ENCODE assay signal across 15 cellular contexts in the genomic region with DNA sequence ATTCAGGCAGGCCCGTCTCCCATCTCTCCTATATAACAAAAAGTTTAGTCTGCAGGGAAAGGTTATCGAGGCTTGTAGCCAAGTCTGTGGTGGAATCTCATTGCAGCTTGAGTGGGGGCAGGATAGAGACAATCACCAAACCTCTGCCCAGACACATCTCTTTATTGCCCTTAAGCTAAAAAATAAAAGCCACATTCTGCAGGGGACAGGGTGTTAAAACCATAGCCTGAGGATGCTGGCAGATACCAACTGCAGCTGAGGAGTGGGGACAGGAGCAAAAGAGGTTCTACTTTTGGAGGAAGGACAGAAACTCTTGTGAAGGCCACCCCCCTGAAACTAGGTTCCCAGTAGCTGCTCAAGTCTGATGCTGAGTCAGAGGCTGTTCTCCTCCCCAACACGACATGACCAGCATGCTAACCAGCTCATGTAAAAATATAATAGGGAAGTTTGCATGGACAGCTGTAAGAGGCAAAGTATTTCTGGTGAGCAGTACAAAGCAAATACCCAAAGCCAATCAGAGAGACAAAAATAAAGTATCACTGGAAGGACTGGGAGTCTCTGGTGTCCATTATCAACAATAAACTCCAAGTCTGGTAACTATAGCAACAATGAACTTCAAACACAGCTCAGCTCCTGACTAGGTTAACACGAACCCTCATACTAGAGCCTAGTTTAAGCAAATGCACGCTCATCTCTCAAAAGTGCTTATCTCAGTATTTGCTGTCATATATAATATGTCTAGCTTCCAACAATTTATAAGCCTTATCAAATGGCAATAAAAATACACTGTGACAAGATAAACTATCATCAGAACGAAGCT.
DNase-seq lines count a peak whose midpoint lies in the region; ATAC-seq, FAIRE-seq and TF ChIP-seq lines count a peak whose summit lies in the region.
"Had no signal": no experiment of that assay in that cellular context is flagged by ENCODE, and none has a peak within 500 bp of the region (broad histone marks: within the 10 kb centered on the region; RNA-seq: fewer than 3 reads in every experiment).

No MANE protein-coding gene starts in this region.

- no peak overlapping the region for H2AFZ ChIP-seq in PC-9

- CTCF ChIA-PET in A549 (lab: Yijun Ruan, JAX) (interaction anchor here (0.7 to 1.2 kb wide), 3 partner anchors 24 to 220 kb away, joined by 3 read pairs; no protein-coding TSS in a partner anchor), PC-9 (lab: Charles Lee) (no interaction called here)

- no peak for TF ChIP-seq RAD21 in A549 (conservative IDR thresholded peaks at IDR 0.05 in 1 of 2, IDR thresholded peaks at IDR 0.05 in 1 of 2)

- no peaks in the 10 kb centered on the region for H3K4me1 ChIP-seq in A549
- H3K4me1 ChIP-seq in PC-9 (replicated peaks; ENCODE audit: insufficient read depth), result no peaks in the 10 kb centered on the region
- H3K4me1 ChIP-seq: BLaER1, heart left ventricle, prostate gland had no signal

- BruUV-seq in PC-9 (replicated peaks; lab: Mats Ljungman, UMichigan), result no TSS peak

- no peaks in the 10 kb centered on the region for H3F3A ChIP-seq in PC-9 (ENCODE audit: insufficient read depth, low read depth)

- POLR2A ChIA-PET in A549 (lab: Yijun Ruan, JAX), result no interaction called here
- POLR2A ChIA-PET in PC-9 (lab: Charles Lee; ENCODE audit: unreplicated experiment), result no interaction called here

- DNase-seq in A549 (ENCODE audit: low read depth in 1 of 2, low spot score in 1 of 2) (peak in 1 of 2 experiments; percentile 50), GDM1 (lab: John Stamatoyannopoulos, UW) (peak; percentile 11), RPMI7951 (ENCODE audit: low read depth) (peak; percentile 93), erythroblast (lab: John Stamatoyannopoulos, UW) (peak; percentile 34 to 38), PC-9 (no peak)
- DNase-seq in stimulated activated naive CD8-positive, alpha-beta T cell treated with anti-CD3 and anti-CD28 coated beads, Interleukin-15, Interleukin-2, amounts not matched to agents 100 U/mL and 50 U/mL, for 24 hours, result no peak
- DNase-seq: activated CD4-positive, CD25-positive, alpha-beta regulatory T cell treated with anti-CD3 and anti-CD28 coated beads, Interleukin-2, amount 50 U/mL, for 72 hours; activated T-cell treated with anti-CD3 and anti-CD28 coated beads, Interleukin-2, amount 50 U/mL, for 1 hour; heart left ventricle; kidney glomerular epithelial cell; stimulated activated CD4-positive, alpha-beta T cell treated with anti-CD3 and anti-CD28 coated beads, Interleukin-12 subunit alpha, Interleukin-12 subunit beta, amount 100 ng/mL, for 4 hours had no signal

- H3K36me3 ChIP-seq in PC-9 (ENCODE audit: low read depth), result no peaks in the 10 kb centered on the region
- H3K36me3 ChIP-seq: BLaER1, heart left ventricle, prostate gland had no signal

- no peak for TF ChIP-seq CTCF in A549 (IDR thresholded peaks at IDR 0.05)
- no peak for TF ChIP-seq CTCF in PC-9 (conservative IDR thresholded peaks at IDR 0.05)

- H3K9me3 ChIP-seq in A549 (no peaks in the 10 kb centered on the region), PC-9 (ENCODE audit: insufficient read depth, low read depth) (no peaks in the 10 kb centered on the region)
- H3K9me3 ChIP-seq: BLaER1, heart left ventricle, prostate gland had no signal

- H3K79me2 ChIP-seq in PC-9 (ENCODE audit: low read depth), result no peaks in the 10 kb centered on the region

- 40% methylated on average over 6 of the region's 6 CpGs for WGBS in A549 (ENCODE audit: missing lambda C conversion rate)

- peak; percentile 23 for FAIRE-seq in A549 (lab: Jason Lieb, UNC)

- H3K4me2 ChIP-seq in A549, result 0 out of 3 replicates have a peak overlapping the region, but pooled peaks have one; percentile 9
- H3K4me2 ChIP-seq in PC-9, result no peak overlapping the region
- H3K4me2 ChIP-seq: BLaER1 had no signal

- H4K20me1 ChIP-seq in PC-9 (ENCODE audit: insufficient read depth), result no peaks in the 10 kb centered on the region
- H4K20me1 ChIP-seq: BLaER1 had no signal

- intact Hi-C loops in PC-9 (cut with micrococcal nuclease; ENCODE audit: unreplicated experiment), result no loop called here

- no peak overlapping the region for H3K4me3 ChIP-seq in A549
- H3K4me3 ChIP-seq in PC-9, result no peak overlapping the region
- H3K4me3 ChIP-seq: BLaER1, heart left ventricle, prostate gland had no signal

- ATAC-seq in A549 (peak; percentile 66 to 71; a peak in 5 of 6 replicates), GM18870 (IDR thresholded peaks at IDR 0.05; ENCODE audit: unreplicated experiment) (no peak), GM18505 (IDR thresholded peaks at IDR 0.05; ENCODE audit: unreplicated experiment) (no peak)
- ATAC-seq in stimulated activated naive CD8-positive, alpha-beta T cell treated with anti-CD3 and anti-CD28 coated beads, Interleukin-15, Interleukin-2, amounts not matched to agents 100 U/mL and 50 U/mL, for 24 hours, result no peak
- ATAC-seq: heart left ventricle had no signal

- no peak overlapping the region for H3K27ac ChIP-seq in A549
- no peak overlapping the region for H3K27ac ChIP-seq in PC-9
- H3K27ac ChIP-seq: BLaER1, heart left ventricle, prostate gland had no signal

- H3K9me2 ChIP-seq in PC-9 (ENCODE audit: insufficient read depth), result no peaks in the 10 kb centered on the region

- no peak for TF ChIP-seq EP300 in A549 (IDR thresholded peaks at IDR 0.05)

- no peaks in the 10 kb centered on the region for H3K27me3 ChIP-seq in PC-9 (ENCODE audit: insufficient read depth, low read depth)
- H3K27me3 ChIP-seq: BLaER1, heart left ventricle had no signal

- TF ChIP-seq POLR2A in A549 (IDR thresholded peaks at IDR 0.05; ENCODE audit: low read length) (no peak), erythroblast (IDR thresholded peaks at IDR 0.05; ENCODE audit: low read length) (no peak), GM18505 (IDR thresholded peaks at IDR 0.05; ENCODE audit: borderline replicate concordance, extremely low read depth, insufficient read depth, insufficient read length) (no peak)

TF ChIP-seq in A549, 52 proteins besides CTCF, POLR2A, EP300 and RAD21:
- TF ChIP-seq, protein P1, sequence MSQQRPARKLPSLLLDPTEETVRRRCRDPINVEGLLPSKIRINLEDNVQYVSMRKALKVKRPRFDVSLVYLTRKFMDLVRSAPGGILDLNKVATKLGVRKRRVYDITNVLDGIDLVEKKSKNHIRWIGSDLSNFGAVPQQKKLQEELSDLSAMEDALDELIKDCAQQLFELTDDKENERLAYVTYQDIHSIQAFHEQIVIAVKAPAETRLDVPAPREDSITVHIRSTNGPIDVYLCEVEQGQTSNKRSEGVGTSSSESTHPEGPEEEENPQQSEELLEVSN (IDR thresholded peaks at IDR 0.05; ENCODE audit: borderline replicate concordance, low read depth), result no peak
- TF ChIP-seq POLR2AphosphoS2 (conservative IDR thresholded peaks at IDR 0.05; ENCODE audit: low read length) (no peak), GATA3 (IDR thresholded peaks at IDR 0.05; ENCODE audit: borderline replicate concordance) (no peak), KDM5A (IDR thresholded peaks at IDR 0.05) (no peak)
- TF ChIP-seq, protein P2, sequence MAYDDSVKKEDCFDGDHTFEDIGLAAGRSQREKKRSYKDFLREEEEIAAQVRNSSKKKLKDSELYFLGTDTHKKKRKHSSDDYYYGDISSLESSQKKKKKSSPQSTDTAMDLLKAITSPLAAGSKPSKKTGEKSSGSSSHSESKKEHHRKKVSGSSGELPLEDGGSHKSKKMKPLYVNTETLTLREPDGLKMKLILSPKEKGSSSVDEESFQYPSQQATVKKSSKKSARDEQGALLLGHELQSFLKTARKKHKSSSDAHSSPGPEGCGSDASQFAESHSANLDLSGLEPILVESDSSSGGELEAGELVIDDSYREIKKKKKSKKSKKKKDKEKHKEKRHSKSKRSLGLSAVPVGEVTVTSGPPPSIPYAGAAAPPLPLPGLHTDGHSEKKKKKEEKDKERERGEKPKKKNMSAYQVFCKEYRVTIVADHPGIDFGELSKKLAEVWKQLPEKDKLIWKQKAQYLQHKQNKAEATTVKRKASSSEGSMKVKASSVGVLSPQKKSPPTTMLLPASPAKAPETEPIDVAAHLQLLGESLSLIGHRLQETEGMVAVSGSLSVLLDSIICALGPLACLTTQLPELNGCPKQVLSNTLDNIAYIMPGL (CRISPR knock-in tag; IDR thresholded peaks at IDR 0.05; ENCODE audit: borderline replicate concordance), result no peak

Comparison
In these comparisons a context has a peak if more than half of its experiments do, and no peak if none do; other contexts are left out.
1. ATAC-seq: peak in A549 (2 of 2); none in GM18870 (single experiment), stimulated activated naive CD8-positive, alpha-beta T cell treated with anti-CD3 and anti-CD28 coated beads, Interleukin-15, Interleukin-2, amounts not matched to agents 100 U/mL and 50 U/mL, for 24 hours (single experiment) and GM18505 (single experiment).
2. DNase-seq: peak in GDM1 (single experiment), RPMI7951 (single experiment) and erythroblast (2 of 2); none in PC-9 (0 of 2) and stimulated activated naive CD8-positive, alpha-beta T cell treated with anti-CD3 and anti-CD28 coated beads, Interleukin-15, Interleukin-2, amounts not matched to agents 100 U/mL and 50 U/mL, for 24 hours (single experiment).